Comparison of ENCODE assay signal across 8 cellular contexts in the genomic region with DNA sequence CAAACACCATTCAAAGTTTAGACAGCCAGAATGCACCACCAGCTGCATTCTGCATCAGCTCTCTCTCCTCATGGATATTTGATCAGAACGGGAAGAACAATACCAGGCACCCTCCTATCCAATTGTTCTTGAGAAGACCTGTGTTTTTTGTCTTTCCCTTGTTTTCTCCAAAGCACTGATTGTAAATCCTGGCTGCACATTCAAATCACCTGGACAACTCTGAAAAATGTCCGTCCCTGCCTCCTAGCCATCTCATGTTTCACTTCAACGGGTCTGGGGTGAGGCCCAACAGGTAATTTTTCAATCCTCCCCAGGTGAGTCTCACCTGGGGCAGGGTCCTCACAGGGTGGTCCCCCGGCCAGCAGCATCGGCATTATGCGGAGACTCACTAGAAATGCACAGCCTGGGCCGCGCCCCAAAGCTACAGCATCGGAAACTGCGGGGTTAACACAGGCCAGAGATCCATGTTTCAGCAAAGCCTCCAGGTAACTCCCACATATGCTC. TPM values are rescaled to one million over a fixed set of nuclear protein-coding genes. Genes with fewer than 3 reads are reported as not detected.
A peak's percentile ranks its signal among the peaks of the same experiment; 100 is the strongest.
DNase-seq lines count a peak whose midpoint lies in the region; ATAC-seq, FAIRE-seq and TF ChIP-seq lines count a peak whose summit lies in the region.
"Had no signal": no experiment of that assay in that cellular context is flagged by ENCODE, and none has a peak within 500 bp of the region (broad histone marks: within the 10 kb centered on the region; RNA-seq: fewer than 3 reads in every experiment).

No MANE protein-coding gene starts in this region.

- DNase-seq in HFFc6 (no peak), RCC 7860 (ENCODE audit: low spot score) (no peak), iPS-NIHi11 (ENCODE audit: low spot score) (no peak), MM.1S (no peak)
- DNase-seq in stimulated activated naive CD8-positive, alpha-beta T cell treated with anti-CD3 and anti-CD28 coated beads, Interleukin-15, amount 100 ng/mL, for 72 hours, result no peak

- H3K4me3 ChIP-seq in WI38 (ENCODE audit: low read depth, low read length) (peak overlapping the region; percentile 40), iPS-20b (ENCODE audit: low read length) (peak overlapping the region; percentile 33; the same call in 1 of the 2 replicates), MM.1S (ENCODE audit: low read length) (no peak overlapping the region)

- ATAC-seq in stimulated activated naive CD8-positive, alpha-beta T cell treated with anti-CD3 and anti-CD28 coated beads, Interleukin-15, amount 100 ng/mL, for 72 hours, result no peak

- FAIRE-seq in RCC 7860 (lab: Jason Lieb, UNC), result no peak

- H3K9me2 ChIP-seq in MM.1S (replicated peaks; ENCODE audit: insufficient read depth, low read length), result no peaks in the 10 kb centered on the region

- peak overlapping the region; percentile 83 for H3K4me3 Mint-ChIP-seq in HFFc6
- H3K4me3 Mint-ChIP-seq in stimulated activated naive CD8-positive, alpha-beta T cell treated with anti-CD3 and anti-CD28 coated beads, Interleukin-15, amount 100 ng/mL, for 72 hours, result peak overlapping the region; percentile 8 to 19
- H3K4me3 Mint-ChIP-seq: T-helper 1 cell treated with Interleukin-12 subunit alpha and Interleukin-12 subunit beta and Interleukin-4 antibody, amounts not matched to agents 30 μg/mL and 1 μg/mL, for 36 hours had no signal

- TF ChIP-seq CTCF in HFFc6 (IDR thresholded peaks at IDR 0.05), result no peak
- TF ChIP-seq CTCF in WI38 (IDR thresholded peaks at IDR 0.05; ENCODE audit: low read depth, low read length), result no peak
- no peak for TF ChIP-seq CTCF in MM.1S (IDR thresholded peaks at IDR 0.05; ENCODE audit: low read length)

- peaks cover 31% of the 10 kb centered on the region for H3K4me1 ChIP-seq in iPS-20b (ENCODE audit: insufficient read depth, low read length)
- H3K4me1 ChIP-seq in MM.1S (ENCODE audit: low read length), result peaks cover 9% of the 10 kb centered on the region

- H3K27me3 ChIP-seq in iPS-20b (ENCODE audit: insufficient read depth, low read length) (no peaks in the 10 kb centered on the region), MM.1S (replicated peaks; ENCODE audit: insufficient read depth, low read length) (no peaks in the 10 kb centered on the region)

- peaks cover 77% of the 10 kb centered on the region for H3K79me2 ChIP-seq in MM.1S (ENCODE audit: low read length)

- H3K9me3 ChIP-seq in iPS-20b (ENCODE audit: insufficient read depth, low read depth, low read length), result no peaks in the 10 kb centered on the region
- H3K9me3 ChIP-seq in MM.1S (replicated peaks; ENCODE audit: insufficient read depth, low read length), result no peaks in the 10 kb centered on the region

- peaks cover 13% of the 10 kb centered on the region for H3F3A ChIP-seq in MM.1S (ENCODE audit: insufficient read depth, low read length)

- H3K9me3 Mint-ChIP-seq in HFFc6, result no peaks in the 10 kb centered on the region
- no peaks in the 10 kb centered on the region for H3K9me3 Mint-ChIP-seq in stimulated activated naive CD8-positive, alpha-beta T cell treated with anti-CD3 and anti-CD28 coated beads, Interleukin-15, amount 100 ng/mL, for 72 hours
- H3K9me3 Mint-ChIP-seq: T-helper 1 cell treated with Interleukin-12 subunit alpha and Interleukin-12 subunit beta and Interleukin-4 antibody, amounts not matched to agents 30 μg/mL and 1 μg/mL, for 36 hours had no signal

- no peak overlapping the region for H2AFZ ChIP-seq in MM.1S (ENCODE audit: low read length)

- H3K27ac Mint-ChIP-seq in HFFc6, result peak overlapping the region; percentile 84
- H3K27ac Mint-ChIP-seq in stimulated activated naive CD8-positive, alpha-beta T cell treated with anti-CD3 and anti-CD28 coated beads, Interleukin-15, amount 100 ng/mL, for 72 hours, result no peak overlapping the region
- H3K27ac Mint-ChIP-seq: T-helper 1 cell treated with Interleukin-12 subunit alpha and Interleukin-12 subunit beta and Interleukin-4 antibody, amounts not matched to agents 30 μg/mL and 1 μg/mL, for 36 hours had no signal

- peaks cover 58% of the 10 kb centered on the region for H3K4me1 Mint-ChIP-seq in HFFc6 (ENCODE audit: low read depth)
- peaks cover 62% of the 10 kb centered on the region for H3K4me1 Mint-ChIP-seq in stimulated activated naive CD8-positive, alpha-beta T cell treated with anti-CD3 and anti-CD28 coated beads, Interleukin-15, amount 100 ng/mL, for 72 hours

- H4K20me1 ChIP-seq in MM.1S (ENCODE audit: insufficient read depth, low read length), result no peaks in the 10 kb centered on the region

- H3K36me3 Mint-ChIP-seq in HFFc6 (ENCODE audit: low read depth), result no peaks in the 10 kb centered on the region

- no peak overlapping the region for H3K27ac ChIP-seq in iPS-20b (ENCODE audit: low read length)
- no peak overlapping the region for H3K27ac ChIP-seq in MM.1S (ENCODE audit: low read length)

- no peaks in the 10 kb centered on the region; the same call in 1 of the 2 replicates for H3K27me3 Mint-ChIP-seq in HFFc6 (ENCODE audit: insufficient read depth)
- H3K27me3 Mint-ChIP-seq in stimulated activated naive CD8-positive, alpha-beta T cell treated with anti-CD3 and anti-CD28 coated beads, Interleukin-15, amount 100 ng/mL, for 72 hours, result no peaks in the 10 kb centered on the region

- H3K4me2 ChIP-seq in MM.1S (ENCODE audit: low read depth, low read length), result no peak overlapping the region

- H3K36me3 ChIP-seq in iPS-20b (ENCODE audit: insufficient read depth, low read depth, low read length) (peaks cover 25% of the 10 kb centered on the region), MM.1S (replicated peaks; ENCODE audit: insufficient read depth, low read length) (no peaks in the 10 kb centered on the region)

- H3K9ac ChIP-seq in iPS-20b (ENCODE audit: low read depth, low read length), result 0 out of 2 replicates have a peak overlapping the region, but pooled peaks have one; percentile 0
- no peak overlapping the region for H3K9ac ChIP-seq in MM.1S (ENCODE audit: low read length)

RNA-seq across cellular contexts. Expression of a gene that starts 5.5 kb away (rescaled TPM):
- total RNA-seq in HFFc6 (2021; fragmentation: NEBNext Ultra II Directional; extraction: Animal tissue kit (Norgen Biotek cat#: 25700)), result 10 to 100 TPM in 1 of 6 experiments, 1 to 10 TPM in 5; 5.2 to 11.1 (median 5.5) TPM
